ENCODE assay signal across 1 cellular context in genomic region chr19:4654437-4655361, GRCh38.
TF ChIP-seq lines count a peak whose summit lies in the region.

No MANE protein-coding gene starts in this region.

TF ChIP-seq in liver, 16 proteins besides CTCF, POLR2A, EP300 and RAD21 (continued from another document):
- TF ChIP-seq REST (IDR thresholded peaks at IDR 0.05) (peak; percentile 43), RXRA (IDR thresholded peaks at IDR 0.05) (peak; percentile 92 to 96), EGR1 (IDR thresholded peaks at IDR 0.05; ENCODE audit: low read depth in 2 of 2) (peak; percentile 50 to 86), HNF4A (conservative IDR thresholded peaks at IDR 0.05) (peak; percentile 79 to 86), ATF3 (IDR thresholded peaks at IDR 0.05) (no peak)
